ENCODE assay signal across 7 cellular contexts in genomic region chr10:101781984-101782810, GRCh38. TPM values are rescaled to one million over a fixed set of nuclear protein-coding genes. Genes with fewer than 3 reads are reported as not detected.
A peak's percentile ranks its signal among the peaks of the same experiment; 100 is the strongest.
DNase-seq lines count a peak whose midpoint lies in the region; ATAC-seq and TF ChIP-seq lines count a peak whose summit lies in the region.

No MANE protein-coding gene starts in this region.

- H3K27me3 ChIP-seq in H9 (ENCODE audit: insufficient read depth, low read length) = peaks cover 14% of the 10 kb centered on the region; the same call in 1 of the 2 replicates
- H3K27me3 ChIP-seq in left ventricle myocardium inferior (ENCODE audit: low read depth) = peaks cover 26% of the 10 kb centered on the region
- H3K27me3 ChIP-seq in smooth muscle cell (ENCODE audit: low read depth) = peaks cover 26% of the 10 kb centered on the region

- H2BK15ac ChIP-seq in H9 (ENCODE audit: low read depth, low read length) = no peak overlapping the region

- no peak overlapping the region for H4K8ac ChIP-seq in H9 (replicated peaks; ENCODE audit: insufficient read length, low read depth, low read length)

- H3K36me3 ChIP-seq in left ventricle myocardium inferior = peaks cover 33% of the 10 kb centered on the region
- H3K36me3 ChIP-seq in smooth muscle cell (ENCODE audit: low read depth) = peaks cover 5% of the 10 kb centered on the region

- H3K27me3 Mint-ChIP-seq in H9 (ENCODE audit: low read depth) = peaks cover 22% of the 10 kb centered on the region

- intact Hi-C loops in left ventricle myocardium inferior (cut with micrococcal nuclease) = loop anchor here (5.0 kb wide), 1 partner anchor 180 kb away; no protein-coding TSS in a partner anchor

- H4K20me1 ChIP-seq in H9 (ENCODE audit: control insufficient read depth, insufficient read depth, insufficient read length) (peaks cover 2% of the 10 kb centered on the region), smooth muscle cell (ENCODE audit: low read depth) (peaks cover 53% of the 10 kb centered on the region)

- no peaks in the 10 kb centered on the region for H3K9me3 ChIP-seq in H9 (ENCODE audit: control insufficient read depth, low read depth, low read length)
- H3K9me3 ChIP-seq in left ventricle myocardium inferior (replicated peaks) = no peaks in the 10 kb centered on the region
- no peaks in the 10 kb centered on the region for H3K9me3 ChIP-seq in smooth muscle cell (replicated peaks; ENCODE audit: low read depth)

- peaks cover 33% of the 10 kb centered on the region for H3F3A ChIP-seq in smooth muscle cell (ENCODE audit: low read depth)

- peak overlapping the region; percentile 78 for H3K9ac ChIP-seq in H9 (ENCODE audit: extremely low read depth, insufficient read length, low read length)
- H3K9ac ChIP-seq in smooth muscle cell (ENCODE audit: low read depth) = peak overlapping the region; percentile 86

- H3K4me1 Mint-ChIP-seq in H9 = peaks cover 40 to 58% of the 10 kb centered on the region in 2 experiments

- H3K36me3 Mint-ChIP-seq in H9 (ENCODE audit: insufficient read depth in 1 of 3, low read depth in 3 of 3) = peaks cover 9 to 32% (median 20%) of the 10 kb centered on the region in 3 experiments

- no CpG with 5 or more reads among the region's 17 CpGs for WGBS in H9 (ENCODE audit: extremely low coverage, insufficient read length, low lambda C conversion rate)
- 65% methylated on average over 17 of the region's 17 CpGs for whole genome bisulfite sequencing in smooth muscle cell (ENCODE audit: low lambda C conversion rate)

- H2BK20ac ChIP-seq in H9 (ENCODE audit: low read depth, low read length, poor library complexity, severe bottlenecking) = no peak overlapping the region

- no peak overlapping the region for H3K56ac ChIP-seq in H9 (ENCODE audit: insufficient read length, low read depth, low read length)

- H2AFZ ChIP-seq in H9 (ENCODE audit: low read length) (no peak overlapping the region), smooth muscle cell (ENCODE audit: low read depth) (no peak overlapping the region)

- peak overlapping the region in 1 of 3 experiments; percentile 99; a peak in 3 of 7 replicates for H3K27ac Mint-ChIP-seq in H9

- H3K4me3 Mint-ChIP-seq in H9 = peak overlapping the region; percentile 100

- no peak overlapping the region for H4K5ac ChIP-seq in H9 (ENCODE audit: insufficient read length, low read depth, low read length)

- H2BK12ac ChIP-seq in H9 (ENCODE audit: insufficient read length, low read depth, low read length) = no peak overlapping the region

- peak overlapping the region; percentile 93 for H3K4me3 ChIP-seq in WI38 (ENCODE audit: low read depth, low read length)
- peak overlapping the region; percentile 72 for H3K4me3 ChIP-seq in left ventricle myocardium inferior
- peak overlapping the region; percentile 75 for H3K4me3 ChIP-seq in smooth muscle cell

- no peak for TF ChIP-seq CTCF in H9 (conservative IDR thresholded peaks at IDR 0.05)
- no peak for TF ChIP-seq CTCF in WI38 (IDR thresholded peaks at IDR 0.05; ENCODE audit: low read depth, low read length)
- no peak for TF ChIP-seq CTCF in left ventricle myocardium inferior (IDR thresholded peaks at IDR 0.05; ENCODE audit: borderline replicate concordance)
- no peak for TF ChIP-seq CTCF in smooth muscle cell (IDR thresholded peaks at IDR 0.05; ENCODE audit: borderline replicate concordance, insufficient read depth, poor library complexity, severe bottlenecking)

- H3K9me3 Mint-ChIP-seq in H9 = no peaks in the 10 kb centered on the region; a peak in 1 of 5 replicates

- peaks cover 5% of the 10 kb centered on the region; the same call in 1 of the 2 replicates for H3K4me1 ChIP-seq in H9 (ENCODE audit: insufficient read depth, low read length)
- H3K4me1 ChIP-seq in left ventricle myocardium inferior = peaks cover 56% of the 10 kb centered on the region
- H3K4me1 ChIP-seq in smooth muscle cell (ENCODE audit: low read depth) = peaks cover 20% of the 10 kb centered on the region

- peaks cover 26% of the 10 kb centered on the region for H3K23me2 ChIP-seq in H9 (ENCODE audit: insufficient read length, low read depth, low read length, poor library complexity, severe bottlenecking)

- H3K27ac ChIP-seq in H9 (ENCODE audit: insufficient read length, low read depth, low read length) (no peak overlapping the region), left ventricle myocardium inferior (replicated peaks) (no peak overlapping the region), smooth muscle cell (ENCODE audit: low read depth) (no peak overlapping the region)

- H3K18ac ChIP-seq in H9 (ENCODE audit: insufficient read length, low read depth, low read length) = no peak overlapping the region

- H2BK5ac ChIP-seq in H9 (ENCODE audit: insufficient read length, low read length) = no peak overlapping the region

- no peak overlapping the region for H3K4ac ChIP-seq in H9 (ENCODE audit: low read depth, low read length)

- peak overlapping the region; percentile 98 for H3K4me2 ChIP-seq in H9 (ENCODE audit: insufficient read depth, insufficient read length, low read length)
- peak overlapping the region; percentile 92 for H3K4me2 ChIP-seq in smooth muscle cell

- H3K23ac ChIP-seq in H9 (ENCODE audit: insufficient read length, low read depth, low read length) = no peak overlapping the region

- no peak overlapping the region for H3T11ph ChIP-seq in H9 (ENCODE audit: low read length)

- no peak overlapping the region; the same call in 1 of the 2 replicates for H3K14ac ChIP-seq in H9 (ENCODE audit: insufficient read depth, low read length)

- no peak overlapping the region for H2BK120ac ChIP-seq in H9 (ENCODE audit: low read depth, low read length, poor library complexity, severe bottlenecking)

- H3K79me2 ChIP-seq in H9 (ENCODE audit: insufficient read depth, low read length) (peaks cover 2% of the 10 kb centered on the region; the same call in 1 of the 2 replicates), smooth muscle cell (ENCODE audit: low read depth) (no peaks in the 10 kb centered on the region)

- no peak for ATAC-seq in GM19328 (IDR thresholded peaks at IDR 0.05; ENCODE audit: unreplicated experiment)

- no peaks in the 10 kb centered on the region for H3K79me1 ChIP-seq in H9 (ENCODE audit: insufficient read depth, low read depth, low read length, poor library complexity, severe bottlenecking)

- DNase-seq in H9 (peak; percentile 32), left ventricle myocardium inferior (no peak), smooth muscle cell (lab: John Stamatoyannopoulos, UW; ENCODE audit: unreplicated experiment) (no peak), NCI-H524 treated with DMSO at 0.1 percent for 48 hours (lab: John Stamatoyannopoulos, UW) (no peak), NCI-H526 treated with DMSO at 0.1 percent for 48 hours (lab: John Stamatoyannopoulos, UW) (no peak)

- H2AK5ac ChIP-seq in H9 (ENCODE audit: insufficient read length, low read length) = no peak overlapping the region

- H4K91ac ChIP-seq in H9 (ENCODE audit: insufficient read length, low read depth, low read length) = no peak overlapping the region

RNA-seq across cellular contexts. Expression of gene NPM3, which starts 1.0 kb away (rescaled TPM):
- 133 and 139 TPM in 2 replicates for total RNA-seq in H9 (2021)
- total RNA-seq in left ventricle myocardium inferior = 7.9 TPM
- total RNA-seq in smooth muscle cell = 65.0 and 82.0 TPM in 2 replicates
- 10.2 and 10.5 TPM in 2 replicates for polyA plus RNA-seq in smooth muscle cell

RNA-seq across cellular contexts. Expression of gene FGF8, which starts 6.3 kb away (rescaled TPM):
- total RNA-seq in H9 (2021) = 14.3 and 20.2 TPM in 2 replicates
- not detected for total RNA-seq in left ventricle myocardium inferior
- not detected in 2 replicates for total RNA-seq in smooth muscle cell
- not detected in 2 replicates for polyA plus RNA-seq in smooth muscle cell

RNA-seq across cellular contexts. Expression of gene OGA, which starts 36.0 kb away (rescaled TPM):
- total RNA-seq in H9 (2021) (120 and 125 TPM in 2 replicates), left ventricle myocardium inferior (96.3 TPM), smooth muscle cell (98.6 and 135 TPM in 2 replicates)
- 54.8 and 78.5 TPM in 2 replicates for polyA plus RNA-seq in smooth muscle cell

Comparison
In these comparisons a context has a peak if more than half of its experiments do, and no peak if none do; other contexts are left out.
1. RNA of gene FGF8, which starts 6.3 kb away (total RNA-seq): 14.3 to 20.2 TPM in H9; not detected in left ventricle myocardium inferior (single experiment) and not detected in smooth muscle cell; every median in the first group is over 10 times any median in the second.
2. Peak in every context shown above with its lines, with median percentiles within 50 percentile points of each other: H3K4me3 ChIP-seq.